1 cellular context compared by ENCODE assay signal in the genomic region with DNA sequence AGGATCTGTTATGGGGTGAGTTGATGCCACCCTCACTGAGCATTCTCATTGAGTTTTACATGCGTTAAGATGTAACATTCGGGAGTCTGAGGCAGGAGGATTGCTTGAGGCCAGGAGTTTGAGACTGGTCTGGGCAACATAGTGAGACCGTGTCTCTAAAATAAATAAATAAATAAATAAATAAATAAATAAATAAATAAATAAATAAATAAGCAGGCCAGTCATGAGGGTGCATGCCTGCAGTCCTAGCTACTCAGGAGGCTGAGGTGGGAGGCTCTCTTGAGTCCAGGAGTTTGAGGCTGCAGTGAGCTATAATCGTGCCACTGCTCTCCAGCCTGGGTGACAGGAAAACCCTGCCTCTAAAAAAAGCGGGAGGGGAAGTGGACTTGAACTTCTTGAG.
A peak's percentile ranks its signal among the peaks of the same experiment; 100 is the strongest.
TF ChIP-seq lines count a peak whose summit lies in the region.

No MANE protein-coding gene starts in this region.

TF ChIP-seq in HEK293, 187 proteins besides CTCF, POLR2A, EP300 and RAD21 (continued from another document and continues in another):
- TF ChIP-seq ZNF791 (tag by site-specific recombination; IDR thresholded peaks at IDR 0.05) = peak; percentile 75; the same call in 1 of the 2 replicates
- TF ChIP-seq ZNF623 (tag by site-specific recombination; IDR thresholded peaks at IDR 0.05) = peak; percentile 84
- 0 out of 2 replicates have a peak, but pooled peaks have one; percentile 36 for TF ChIP-seq ZNF610 (tag by site-specific recombination; IDR thresholded peaks at IDR 0.05; ENCODE audit: borderline replicate concordance)
- TF ChIP-seq ZBTB11 (tag by site-specific recombination; conservative IDR thresholded peaks at IDR 0.05; ENCODE audit: low read depth) = peak; percentile 81
- TF ChIP-seq YY1 (tag by site-specific recombination; IDR thresholded peaks at IDR 0.05) = no peak
- 0 out of 2 replicates have a peak, but pooled peaks have one; percentile 62 for TF ChIP-seq ZNF354C (tag by site-specific recombination; IDR thresholded peaks at IDR 0.05; ENCODE audit: borderline replicate concordance, low read depth)
- peak; percentile 88 for TF ChIP-seq ZNF510 (tag by site-specific recombination; IDR thresholded peaks at IDR 0.05; ENCODE audit: insufficient replicate concordance)
- TF ChIP-seq, protein P1, sequence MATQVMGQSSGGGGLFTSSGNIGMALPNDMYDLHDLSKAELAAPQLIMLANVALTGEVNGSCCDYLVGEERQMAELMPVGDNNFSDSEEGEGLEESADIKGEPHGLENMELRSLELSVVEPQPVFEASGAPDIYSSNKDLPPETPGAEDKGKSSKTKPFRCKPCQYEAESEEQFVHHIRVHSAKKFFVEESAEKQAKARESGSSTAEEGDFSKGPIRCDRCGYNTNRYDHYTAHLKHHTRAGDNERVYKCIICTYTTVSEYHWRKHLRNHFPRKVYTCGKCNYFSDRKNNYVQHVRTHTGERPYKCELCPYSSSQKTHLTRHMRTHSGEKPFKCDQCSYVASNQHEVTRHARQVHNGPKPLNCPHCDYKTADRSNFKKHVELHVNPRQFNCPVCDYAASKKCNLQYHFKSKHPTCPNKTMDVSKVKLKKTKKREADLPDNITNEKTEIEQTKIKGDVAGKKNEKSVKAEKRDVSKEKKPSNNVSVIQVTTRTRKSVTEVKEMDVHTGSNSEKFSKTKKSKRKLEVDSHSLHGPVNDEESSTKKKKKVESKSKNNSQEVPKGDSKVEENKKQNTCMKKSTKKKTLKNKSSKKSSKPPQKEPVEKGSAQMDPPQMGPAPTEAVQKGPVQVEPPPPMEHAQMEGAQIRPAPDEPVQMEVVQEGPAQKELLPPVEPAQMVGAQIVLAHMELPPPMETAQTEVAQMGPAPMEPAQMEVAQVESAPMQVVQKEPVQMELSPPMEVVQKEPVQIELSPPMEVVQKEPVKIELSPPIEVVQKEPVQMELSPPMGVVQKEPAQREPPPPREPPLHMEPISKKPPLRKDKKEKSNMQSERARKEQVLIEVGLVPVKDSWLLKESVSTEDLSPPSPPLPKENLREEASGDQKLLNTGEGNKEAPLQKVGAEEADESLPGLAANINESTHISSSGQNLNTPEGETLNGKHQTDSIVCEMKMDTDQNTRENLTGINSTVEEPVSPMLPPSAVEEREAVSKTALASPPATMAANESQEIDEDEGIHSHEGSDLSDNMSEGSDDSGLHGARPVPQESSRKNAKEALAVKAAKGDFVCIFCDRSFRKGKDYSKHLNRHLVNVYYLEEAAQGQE (tag by site-specific recombination; IDR thresholded peaks at IDR 0.05) = peak; percentile 72
- 0 out of 2 replicates have a peak, but pooled peaks have one; percentile 26 for TF ChIP-seq ZNF223 (tag by site-specific recombination; IDR thresholded peaks at IDR 0.05)
- no peak for TF ChIP-seq ZNF449 (tag by site-specific recombination; IDR thresholded peaks at IDR 0.05)
- peak; percentile 47; the same call in 1 of the 2 replicates for TF ChIP-seq ZNF580 (tag by site-specific recombination; IDR thresholded peaks at IDR 0.05)
- 0 out of 2 replicates have a peak, but pooled peaks have one; percentile 23 for TF ChIP-seq SP3 (tag by site-specific recombination; IDR thresholded peaks at IDR 0.05)
- TF ChIP-seq RBAK (tag by site-specific recombination; IDR thresholded peaks at IDR 0.05) = 0 out of 2 replicates have a peak, but pooled peaks have one; percentile 74
- TF ChIP-seq, protein P2, sequence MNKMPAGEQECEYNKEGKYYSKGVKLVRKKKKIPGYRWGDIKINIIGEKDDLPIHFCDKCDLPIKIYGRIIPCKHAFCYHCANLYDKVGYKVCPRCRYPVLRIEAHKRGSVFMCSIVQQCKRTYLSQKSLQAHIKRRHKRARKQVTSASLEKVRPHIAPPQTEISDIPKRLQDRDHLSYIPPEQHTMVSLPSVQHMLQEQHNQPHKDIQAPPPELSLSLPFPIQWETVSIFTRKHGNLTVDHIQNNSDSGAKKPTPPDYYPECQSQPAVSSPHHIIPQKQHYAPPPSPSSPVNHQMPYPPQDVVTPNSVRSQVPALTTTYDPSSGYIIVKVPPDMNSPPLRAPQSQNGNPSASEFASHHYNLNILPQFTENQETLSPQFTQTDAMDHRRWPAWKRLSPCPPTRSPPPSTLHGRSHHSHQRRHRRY (tag by site-specific recombination; IDR thresholded peaks at IDR 0.05) = no peak
- no peak for TF ChIP-seq KLF10 (tag by site-specific recombination; IDR thresholded peaks at IDR 0.05)
- TF ChIP-seq, protein P3, sequence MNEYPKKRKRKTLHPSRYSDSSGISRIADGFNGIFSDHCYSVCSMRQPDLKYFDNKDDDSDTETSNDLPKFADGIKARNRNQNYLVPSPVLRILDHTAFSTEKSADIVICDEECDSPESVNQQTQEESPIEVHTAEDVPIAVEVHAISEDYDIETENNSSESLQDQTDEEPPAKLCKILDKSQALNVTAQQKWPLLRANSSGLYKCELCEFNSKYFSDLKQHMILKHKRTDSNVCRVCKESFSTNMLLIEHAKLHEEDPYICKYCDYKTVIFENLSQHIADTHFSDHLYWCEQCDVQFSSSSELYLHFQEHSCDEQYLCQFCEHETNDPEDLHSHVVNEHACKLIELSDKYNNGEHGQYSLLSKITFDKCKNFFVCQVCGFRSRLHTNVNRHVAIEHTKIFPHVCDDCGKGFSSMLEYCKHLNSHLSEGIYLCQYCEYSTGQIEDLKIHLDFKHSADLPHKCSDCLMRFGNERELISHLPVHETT (tag by site-specific recombination; IDR thresholded peaks at IDR 0.05) = 0 out of 2 replicates have a peak, but pooled peaks have one; percentile 44
- peak; percentile 90; the same call in 1 of the 2 replicates for TF ChIP-seq ZNF138 (tag by site-specific recombination; IDR thresholded peaks at IDR 0.05; ENCODE audit: borderline replicate concordance)
- TF ChIP-seq YY2 (tag by site-specific recombination; IDR thresholded peaks at IDR 0.05) = no peak
- peak; percentile 84 for TF ChIP-seq ZNF558 (tag by site-specific recombination; IDR thresholded peaks at IDR 0.05)
- TF ChIP-seq, protein P4, sequence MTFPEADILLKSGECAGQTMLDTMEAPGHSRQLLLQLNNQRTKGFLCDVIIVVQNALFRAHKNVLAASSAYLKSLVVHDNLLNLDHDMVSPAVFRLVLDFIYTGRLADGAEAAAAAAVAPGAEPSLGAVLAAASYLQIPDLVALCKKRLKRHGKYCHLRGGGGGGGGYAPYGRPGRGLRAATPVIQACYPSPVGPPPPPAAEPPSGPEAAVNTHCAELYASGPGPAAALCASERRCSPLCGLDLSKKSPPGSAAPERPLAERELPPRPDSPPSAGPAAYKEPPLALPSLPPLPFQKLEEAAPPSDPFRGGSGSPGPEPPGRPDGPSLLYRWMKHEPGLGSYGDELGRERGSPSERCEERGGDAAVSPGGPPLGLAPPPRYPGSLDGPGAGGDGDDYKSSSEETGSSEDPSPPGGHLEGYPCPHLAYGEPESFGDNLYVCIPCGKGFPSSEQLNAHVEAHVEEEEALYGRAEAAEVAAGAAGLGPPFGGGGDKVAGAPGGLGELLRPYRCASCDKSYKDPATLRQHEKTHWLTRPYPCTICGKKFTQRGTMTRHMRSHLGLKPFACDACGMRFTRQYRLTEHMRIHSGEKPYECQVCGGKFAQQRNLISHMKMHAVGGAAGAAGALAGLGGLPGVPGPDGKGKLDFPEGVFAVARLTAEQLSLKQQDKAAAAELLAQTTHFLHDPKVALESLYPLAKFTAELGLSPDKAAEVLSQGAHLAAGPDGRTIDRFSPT (tag by site-specific recombination; IDR thresholded peaks at IDR 0.05) = no peak
- peak; percentile 89 for TF ChIP-seq ZNF555 (tag by site-specific recombination; conservative IDR thresholded peaks at IDR 0.05)
- TF ChIP-seq ZNF266 (tag by site-specific recombination; IDR thresholded peaks at IDR 0.05; ENCODE audit: low read depth) = peak; percentile 92
- TF ChIP-seq KLF7 (tag by site-specific recombination; IDR thresholded peaks at IDR 0.05; ENCODE audit: borderline replicate concordance) = peak; percentile 29; the same call in 1 of the 2 replicates
- TF ChIP-seq ZNF394 (tag by site-specific recombination; IDR thresholded peaks at IDR 0.05; ENCODE audit: borderline replicate concordance) = peak; percentile 96
- TF ChIP-seq ZFP37 (tag by site-specific recombination; IDR thresholded peaks at IDR 0.05) = peak; percentile 65; the same call in 1 of the 2 replicates
- no peak for TF ChIP-seq TRIM28 (IDR thresholded peaks at IDR 0.05; ENCODE audit: borderline replicate concordance, low read length)
- TF ChIP-seq, protein P5, sequence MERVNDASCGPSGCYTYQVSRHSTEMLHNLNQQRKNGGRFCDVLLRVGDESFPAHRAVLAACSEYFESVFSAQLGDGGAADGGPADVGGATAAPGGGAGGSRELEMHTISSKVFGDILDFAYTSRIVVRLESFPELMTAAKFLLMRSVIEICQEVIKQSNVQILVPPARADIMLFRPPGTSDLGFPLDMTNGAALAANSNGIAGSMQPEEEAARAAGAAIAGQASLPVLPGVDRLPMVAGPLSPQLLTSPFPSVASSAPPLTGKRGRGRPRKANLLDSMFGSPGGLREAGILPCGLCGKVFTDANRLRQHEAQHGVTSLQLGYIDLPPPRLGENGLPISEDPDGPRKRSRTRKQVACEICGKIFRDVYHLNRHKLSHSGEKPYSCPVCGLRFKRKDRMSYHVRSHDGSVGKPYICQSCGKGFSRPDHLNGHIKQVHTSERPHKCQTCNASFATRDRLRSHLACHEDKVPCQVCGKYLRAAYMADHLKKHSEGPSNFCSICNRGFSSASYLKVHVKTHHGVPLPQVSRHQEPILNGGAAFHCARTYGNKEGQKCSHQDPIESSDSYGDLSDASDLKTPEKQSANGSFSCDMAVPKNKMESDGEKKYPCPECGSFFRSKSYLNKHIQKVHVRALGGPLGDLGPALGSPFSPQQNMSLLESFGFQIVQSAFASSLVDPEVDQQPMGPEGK (tag by site-specific recombination; IDR thresholded peaks at IDR 0.05) = no peak
- TF ChIP-seq ZNF292 (tag by site-specific recombination; IDR thresholded peaks at IDR 0.05; ENCODE audit: borderline replicate concordance, low read depth) = peak; percentile 85
- TF ChIP-seq ZBTB1 (tag by site-specific recombination; IDR thresholded peaks at IDR 0.05) = 0 out of 2 replicates have a peak, but pooled peaks have one; percentile 54
- no peak for TF ChIP-seq ZNF660 (tag by site-specific recombination; IDR thresholded peaks at IDR 0.05)
- TF ChIP-seq ZNF664 (tag by site-specific recombination; IDR thresholded peaks at IDR 0.05) = peak; percentile 77
- peak; percentile 74 for TF ChIP-seq ZBTB8A (tag by site-specific recombination; IDR thresholded peaks at IDR 0.05)
- peak; percentile 83 for TF ChIP-seq ZNF404 (tag by site-specific recombination; IDR thresholded peaks at IDR 0.05)
- TF ChIP-seq GLI2 (tag by site-specific recombination; IDR thresholded peaks at IDR 0.05; ENCODE audit: borderline replicate concordance, low read depth) = peak; percentile 52; the same call in 1 of the 2 replicates
- TF ChIP-seq, protein P6, sequence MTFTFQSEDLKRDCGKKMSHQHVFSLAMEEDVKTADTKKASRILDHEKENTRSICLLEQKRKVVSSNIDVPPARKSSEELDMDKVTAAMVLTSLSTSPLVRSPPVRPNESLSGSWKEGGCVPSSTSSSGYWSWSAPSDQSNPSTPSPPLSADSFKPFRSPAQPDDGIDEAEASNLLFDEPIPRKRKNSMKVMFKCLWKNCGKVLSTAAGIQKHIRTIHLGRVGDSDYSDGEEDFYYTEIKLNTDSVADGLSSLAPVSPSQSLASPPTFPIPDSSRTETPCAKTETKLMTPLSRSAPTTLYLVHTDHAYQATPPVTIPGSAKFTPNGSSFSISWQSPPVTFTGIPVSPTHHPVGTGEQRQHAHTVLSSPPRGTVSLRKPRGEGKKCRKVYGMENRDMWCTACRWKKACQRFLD (tag by site-specific recombination; IDR thresholded peaks at IDR 0.05) = 0 out of 2 replicates have a peak, but pooled peaks have one; percentile 34
- TF ChIP-seq ZNF19 (tag by site-specific recombination; IDR thresholded peaks at IDR 0.05; ENCODE audit: low read depth) = peak; percentile 72; the same call in 1 of the 2 replicates
- TF ChIP-seq ZNF629 (tag by site-specific recombination; IDR thresholded peaks at IDR 0.05) = peak; percentile 63
- peak; percentile 86 for TF ChIP-seq ZNF560 (tag by site-specific recombination; IDR thresholded peaks at IDR 0.05; ENCODE audit: borderline replicate concordance)
- peak; percentile 92; the same call in 1 of the 2 replicates for TF ChIP-seq ZNF514 (tag by site-specific recombination; IDR thresholded peaks at IDR 0.05)
- TF ChIP-seq ZNF654 (tag by site-specific recombination; IDR thresholded peaks at IDR 0.05; ENCODE audit: low read depth) = peak; percentile 49
- TF ChIP-seq ZXDB (tag by site-specific recombination; IDR thresholded peaks at IDR 0.05) = peak; percentile 77
- peak; percentile 36; the same call in 1 of the 2 replicates for TF ChIP-seq ZNF214 (tag by site-specific recombination; IDR thresholded peaks at IDR 0.05; ENCODE audit: borderline replicate concordance)
- peak; percentile 92 for TF ChIP-seq ZNF140 (tag by site-specific recombination; IDR thresholded peaks at IDR 0.05)
- TF ChIP-seq ZBTB21 (tag by site-specific recombination; IDR thresholded peaks at IDR 0.05) = peak; percentile 75
